In genomic region chr3:11138371-11138770, GRCh38 we compare ENCODE assay signal across 19 cellular contexts. TPM values are rescaled to one million over a fixed set of nuclear protein-coding genes. Genes with fewer than 3 reads are reported as not detected.
DNase-seq lines count a peak whose midpoint lies in the region; ATAC-seq and TF ChIP-seq lines count a peak whose summit lies in the region.
"Had no signal": no experiment of that assay in that cellular context is flagged by ENCODE, and none has a peak within 500 bp of the region (broad histone marks: within the 10 kb centered on the region; RNA-seq: fewer than 3 reads in every experiment).

No MANE protein-coding gene starts in this region.

- no peak overlapping the region for H3K27ac ChIP-seq in PC-9
- H3K27ac ChIP-seq in stomach: no peak overlapping the region
- H3K27ac ChIP-seq: BLaER1 treated with 17β-estradiol and CSF1 and Interleukin-3, amounts not matched to agents 10 nM and 100 nM had no signal

- no peaks in the 10 kb centered on the region for H3K79me2 ChIP-seq in PC-9 (ENCODE audit: low read depth)

- no peak for DNase-seq in HFFc6
- no peak for DNase-seq in PC-9
- peak; percentile 71 for DNase-seq in fibroblast of peridontal ligament (ENCODE audit: extremely low read depth)
- no peak for DNase-seq in osteocyte (ENCODE audit: extremely low spot score, unreplicated experiment)
- no peak for DNase-seq in stomach
- DNase-seq in glutamatergic neuron: no peak
- DNase-seq: ACHN; CD4-positive, alpha-beta memory T cell; GOT3; HCEC 1CT; NCI-H1694; NCI-H2081 treated with DMSO at 0.1 percent for 48 hours; NCI-H2171 treated with DMSO at 0.1 percent for 48 hours; NCI-H526; RPMI8226 had no signal

- no peaks in the 10 kb centered on the region for H4K20me1 ChIP-seq in PC-9 (ENCODE audit: insufficient read depth)
- H4K20me1 ChIP-seq: BLaER1 treated with 17β-estradiol and CSF1 and Interleukin-3, amounts not matched to agents 10 nM and 100 nM had no signal

- H3K36me3 Mint-ChIP-seq in HFFc6 (ENCODE audit: low read depth) (peaks cover 9% of the 10 kb centered on the region), osteocyte (ENCODE audit: unreplicated experiment) (no peaks in the 10 kb centered on the region), glutamatergic neuron (ENCODE audit: unreplicated experiment) (peaks cover 4% of the 10 kb centered on the region)
- H3K36me3 Mint-ChIP-seq: CD4-positive, alpha-beta memory T cell; IgD-negative memory B cell had no signal

- H3K9me3 Mint-ChIP-seq in HFFc6 (peaks cover 3% of the 10 kb centered on the region; the same call in 1 of the 2 replicates), osteocyte (ENCODE audit: unreplicated experiment) (no peaks in the 10 kb centered on the region), glutamatergic neuron (ENCODE audit: unreplicated experiment) (peaks cover 5% of the 10 kb centered on the region)
- H3K9me3 Mint-ChIP-seq: IgD-negative memory B cell had no signal

- H3F3A ChIP-seq in PC-9 (ENCODE audit: insufficient read depth, low read depth): peaks cover 56% of the 10 kb centered on the region

- TF ChIP-seq CTCF in HFFc6 (IDR thresholded peaks at IDR 0.05) (no peak), PC-9 (conservative IDR thresholded peaks at IDR 0.05) (no peak), osteocyte (IDR thresholded peaks at IDR 0.05) (no peak), stomach (IDR thresholded peaks at IDR 0.05) (no peak), glutamatergic neuron (IDR thresholded peaks at IDR 0.05; ENCODE audit: partially characterized antibody, unreplicated experiment) (no peak)

- H3K9me2 ChIP-seq in PC-9 (ENCODE audit: insufficient read depth): no peaks in the 10 kb centered on the region

- H3K27me3 Mint-ChIP-seq in HFFc6 (ENCODE audit: insufficient read depth) (no peaks in the 10 kb centered on the region; the same call in 1 of the 2 replicates), osteocyte (ENCODE audit: unreplicated experiment) (no peaks in the 10 kb centered on the region), glutamatergic neuron (ENCODE audit: unreplicated experiment) (peaks cover 7% of the 10 kb centered on the region)

- H3K4me3 Mint-ChIP-seq in HFFc6 (no peak overlapping the region), osteocyte (ENCODE audit: unreplicated experiment) (no peak overlapping the region), glutamatergic neuron (ENCODE audit: unreplicated experiment) (no peak overlapping the region)
- H3K4me3 Mint-ChIP-seq: CD4-positive, alpha-beta memory T cell had no signal

- no TSS peak for BruUV-seq in PC-9 (replicated peaks; lab: Mats Ljungman, UMichigan)

- H3K4me1 ChIP-seq in PC-9 (replicated peaks; ENCODE audit: insufficient read depth): peaks cover 51% of the 10 kb centered on the region
- H3K4me1 ChIP-seq in stomach: peaks cover 8 to 16% (median 9%) of the 10 kb centered on the region in 4 donors

- no peaks in the 10 kb centered on the region for H3K36me3 ChIP-seq in PC-9 (ENCODE audit: low read depth)
- no peaks in the 10 kb centered on the region for H3K36me3 ChIP-seq in stomach
- H3K36me3 ChIP-seq: BLaER1 treated with 17β-estradiol and CSF1 and Interleukin-3, amounts not matched to agents 10 nM and 100 nM had no signal

- peaks cover 40% of the 10 kb centered on the region for H3K4me1 Mint-ChIP-seq in HFFc6 (ENCODE audit: low read depth)
- H3K4me1 Mint-ChIP-seq in osteocyte (ENCODE audit: unreplicated experiment): peaks cover 58% of the 10 kb centered on the region
- no peaks in the 10 kb centered on the region for H3K4me1 Mint-ChIP-seq in glutamatergic neuron (ENCODE audit: low read depth, unreplicated experiment)

- H3K27me3 ChIP-seq in PC-9 (ENCODE audit: insufficient read depth, low read depth) (no peaks in the 10 kb centered on the region), stomach (no peaks in the 10 kb centered on the region)
- H3K27me3 ChIP-seq: BLaER1 treated with 17β-estradiol and CSF1 and Interleukin-3, amounts not matched to agents 10 nM and 100 nM had no signal

- CTCF ChIA-PET in PC-9 (lab: Charles Lee): no interaction called here

- POLR2A ChIA-PET in PC-9 (lab: Charles Lee; ENCODE audit: unreplicated experiment): no interaction called here

- ATAC-seq in GM19035 (IDR thresholded peaks at IDR 0.05; ENCODE audit: unreplicated experiment): no peak

- 75 to 83% (median 82%) methylated on average over 2 of the region's 2 CpGs for WGBS in stomach, 5 donors

- H3K4me2 ChIP-seq in PC-9: peak overlapping the region; percentile 93

- TF ChIP-seq EP300 in stomach (IDR thresholded peaks at IDR 0.05): no peak

- intact Hi-C loops in PC-9 (cut with micrococcal nuclease; ENCODE audit: unreplicated experiment): loop anchor here (5.0 kb wide), 1 partner anchor 69 kb away; no protein-coding TSS in a partner anchor
- intact Hi-C loops in stomach (cut with DNase I; ENCODE audit: low total_unique reads): no loop called here

- peak overlapping the region; percentile 37; the same call in 1 of the 2 replicates for H3K27ac Mint-ChIP-seq in HFFc6
- H3K27ac Mint-ChIP-seq in osteocyte (ENCODE audit: unreplicated experiment): peak overlapping the region; percentile 56
- H3K27ac Mint-ChIP-seq in glutamatergic neuron (ENCODE audit: unreplicated experiment): no peak overlapping the region
- H3K27ac Mint-ChIP-seq: CD4-positive, alpha-beta memory T cell; IgD-negative memory B cell had no signal

- H3K4me3 ChIP-seq in PC-9 (peak overlapping the region; percentile 65; the same call in 1 of the 2 replicates), stomach (no peak overlapping the region)
- H3K4me3 ChIP-seq: BLaER1 treated with 17β-estradiol and CSF1 and Interleukin-3, amounts not matched to agents 10 nM and 100 nM had no signal

- H2AFZ ChIP-seq in PC-9: no peak overlapping the region

- no peak for TF ChIP-seq POLR2A in stomach (IDR thresholded peaks at IDR 0.05)

- H3K9me3 ChIP-seq in PC-9 (ENCODE audit: insufficient read depth, low read depth) (no peaks in the 10 kb centered on the region), stomach (no peaks in the 10 kb centered on the region)

RNA-seq across cellular contexts. Expression of gene HRH1, which starts 15.9 kb away (rescaled TPM):
- 1 to 10 TPM; 4.9 to 8.4 (median 6.4) TPM for total RNA-seq in HFFc6 (2021; fragmentation: NEBNext Ultra II Directional; extraction: Animal tissue kit (Norgen Biotek cat#: 25700))
- 7.4 and 9.2 TPM in 2 replicates for total RNA-seq in PC-9 (2021)
- total RNA-seq in osteocyte: 28.6 and 30.3 TPM in 2 replicates
- 1 to 10 TPM in 2 of 5 donors, under 1 TPM in 2, not detected in 1; under 0.01 to 5.0 (median 1.5) TPM for total RNA-seq in stomach
- under 1 TPM; 0.31 to 0.80 (median 0.37) TPM for polyA plus RNA-seq in stomach
- not detected for total RNA-seq in glutamatergic neuron (ENCODE audit: unreplicated experiment)
- total RNA-seq: OCI-LY7 had no signal
- polyA plus RNA-seq: IgD-negative memory B cell had no signal
